Comparison of ENCODE assay signal across 25 cellular contexts in genomic region chr5:35146386-35146785, GRCh38.
"Had no signal": no experiment of that assay in that cellular context is flagged by ENCODE, and none has a peak within 500 bp of the region (broad histone marks: within the 10 kb centered on the region; RNA-seq: fewer than 3 reads in every experiment).

No MANE protein-coding gene starts in this region.

- ATAC-seq: activated CD8-positive, alpha-beta memory T cell treated with anti-CD3 and anti-CD28 coated beads, Interleukin-2, amount 10 ng/mL, durations not matched to agents 7 days and 5 days; activated CD8-positive, alpha-beta T cell treated with anti-CD3 and anti-CD28 coated beads, Interleukin-2, amount 10 ng/mL, durations not matched to agents 7 days and 5 days; activated naive CD8-positive, alpha-beta T cell treated with anti-CD3 and anti-CD28 coated beads, Interleukin-2, amount 50 U/mL, for 24 hours; heart right ventricle; left lung; lower lobe of right lung; mucosa of descending colon; natural killer cell treated with Interleukin-12 subunit alpha and Interleukin-12 subunit beta and Interleukin-15 and Interleukin-18, amount 100 ng/mL, for 72 hours; pancreas; stimulated activated naive CD8-positive, alpha-beta T cell treated with anti-CD3 and anti-CD28 coated beads, Interleukin-15, Interleukin-2, amounts not matched to agents 100 U/mL and 50 U/mL, for 24 hours had no signal

- H3K4me1 ChIP-seq: breast epithelium, esophagus muscularis mucosa, heart right ventricle, left lung, lower lobe of right lung, pancreas, prostate gland, sigmoid colon, testis, transverse colon had no signal

- H3K9me3 ChIP-seq: breast epithelium, esophagus muscularis mucosa, heart right ventricle, left lung, lower lobe of right lung, mucosa of descending colon, pancreas, prostate gland, sigmoid colon, testis, transverse colon had no signal

- H3K27ac ChIP-seq: breast epithelium, esophagus muscularis mucosa, heart right ventricle, left lung, lower lobe of right lung, pancreas, prostate gland, sigmoid colon, testis, transverse colon had no signal

- H3K36me3 ChIP-seq: breast epithelium, esophagus muscularis mucosa, heart right ventricle, left lung, lower lobe of right lung, pancreas, prostate gland, sigmoid colon, transverse colon had no signal

- H3K27me3 ChIP-seq: breast epithelium, esophagus muscularis mucosa, heart right ventricle, left lung, pancreas, sigmoid colon, testis, transverse colon had no signal

- H3K4me3 ChIP-seq: breast epithelium, esophagus muscularis mucosa, heart right ventricle, left lung, lower lobe of right lung, mucosa of descending colon, pancreas, prostate gland, sigmoid colon, testis, transverse colon had no signal

- DNase-seq: activated B cell treated with CpG ODN at 0.5 μM for 24 hours; activated CD8-positive, alpha-beta memory T cell treated with anti-CD3 and anti-CD28 coated beads, Interleukin-2, amount 10 ng/mL, durations not matched to agents 7 days and 5 days; activated CD8-positive, alpha-beta T cell treated with anti-CD3 and anti-CD28 coated beads, Interleukin-2, amount 10 ng/mL, durations not matched to agents 7 days and 5 days; activated naive CD8-positive, alpha-beta T cell treated with anti-CD3 and anti-CD28 coated beads, Interleukin-2, amount 50 U/mL, for 24 hours; activated T-cell treated with anti-CD3 and anti-CD28 coated beads, Interleukin-2, amount 50 U/mL, for 48 hours; amygdala; central memory CD4-positive, alpha-beta T cell; foreskin melanocyte; heart right ventricle; left lung; lower lobe of right lung; mesenchymal stem cell; mucosa of descending colon; pancreas; retina; sigmoid colon; small intestine; stimulated activated naive CD8-positive, alpha-beta T cell treated with anti-CD3 and anti-CD28 coated beads, Interleukin-15, Interleukin-2, amounts not matched to agents 100 U/mL and 50 U/mL, for 24 hours; T-helper 2 cell; testis; transverse colon had no signal
